In genomic region chr16:740459-740763, GRCh38 we compare ENCODE assay signal across 7 cellular contexts.
DNase-seq lines count a peak whose midpoint lies in the region; ATAC-seq and TF ChIP-seq lines count a peak whose summit lies in the region.

No MANE protein-coding gene starts in this region.

- no peak for DNase-seq in LNCaP clone FGC (ENCODE audit: low read depth)
- DNase-seq in effector memory CD8-positive, alpha-beta T cell = no peak
- DNase-seq in DMS114 treated with DMSO at 0.1 percent for 48 hours (lab: John Stamatoyannopoulos, UW; ENCODE audit: unreplicated experiment) = no peak
- no peak for DNase-seq in SHP77 (lab: John Stamatoyannopoulos, UW)
- DNase-seq in GM19238 (ENCODE audit: insufficient read length, low spot score) = no peak

- peaks cover 0 to 3% of the 10 kb centered on the region in 2 donors for H3K4me1 Mint-ChIP-seq in effector memory CD8-positive, alpha-beta T cell (ENCODE audit: low read depth in 2 of 2)
- H3K4me1 Mint-ChIP-seq in nephron = no peaks in the 10 kb centered on the region

- ATAC-seq in GM19397 (IDR thresholded peaks at IDR 0.05; ENCODE audit: unreplicated experiment) = peak; percentile 18
- peak; percentile 14 for ATAC-seq in effector memory CD8-positive, alpha-beta T cell (replicated peaks)

- peak overlapping the region; percentile 46 to 51 for H3K27ac Mint-ChIP-seq in effector memory CD8-positive, alpha-beta T cell
- no peak overlapping the region for H3K27ac Mint-ChIP-seq in nephron

- TF ChIP-seq CTCF in LNCaP clone FGC (IDR thresholded peaks at IDR 0.05; ENCODE audit: control insufficient read depth, extremely low read depth, insufficient read depth) (no peak), nephron (IDR thresholded peaks at IDR 0.05; ENCODE audit: unreplicated experiment in 3 of 3) (no peak)

- H3K36me3 Mint-ChIP-seq in effector memory CD8-positive, alpha-beta T cell (ENCODE audit: insufficient read depth) = peaks cover 27% of the 10 kb centered on the region
- H3K36me3 Mint-ChIP-seq in nephron (ENCODE audit: low read depth) = peaks cover 10% of the 10 kb centered on the region

- no peaks in the 10 kb centered on the region for H3K9me3 Mint-ChIP-seq in effector memory CD8-positive, alpha-beta T cell
- H3K9me3 Mint-ChIP-seq in nephron = no peaks in the 10 kb centered on the region

- peak overlapping the region; percentile 95 for H3K4me3 ChIP-seq in LNCaP clone FGC (ENCODE audit: low read depth, low read length)

- H3K27me3 Mint-ChIP-seq in effector memory CD8-positive, alpha-beta T cell = no peaks in the 10 kb centered on the region
- H3K27me3 Mint-ChIP-seq in nephron (ENCODE audit: low read depth) = no peaks in the 10 kb centered on the region

- peak overlapping the region; percentile 73 to 76 for H3K4me3 Mint-ChIP-seq in effector memory CD8-positive, alpha-beta T cell
- H3K4me3 Mint-ChIP-seq in nephron = peak overlapping the region; percentile 78 to 83 (median 81)

Comparison
In these comparisons a context has a peak if more than half of its experiments do, and no peak if none do; other contexts are left out.
1. H3K27ac Mint-ChIP-seq: peak in effector memory CD8-positive, alpha-beta T cell (2 of 2); none in nephron (0 of 3).